ENCODE assay signal across 8 cellular contexts in the genomic region with DNA sequence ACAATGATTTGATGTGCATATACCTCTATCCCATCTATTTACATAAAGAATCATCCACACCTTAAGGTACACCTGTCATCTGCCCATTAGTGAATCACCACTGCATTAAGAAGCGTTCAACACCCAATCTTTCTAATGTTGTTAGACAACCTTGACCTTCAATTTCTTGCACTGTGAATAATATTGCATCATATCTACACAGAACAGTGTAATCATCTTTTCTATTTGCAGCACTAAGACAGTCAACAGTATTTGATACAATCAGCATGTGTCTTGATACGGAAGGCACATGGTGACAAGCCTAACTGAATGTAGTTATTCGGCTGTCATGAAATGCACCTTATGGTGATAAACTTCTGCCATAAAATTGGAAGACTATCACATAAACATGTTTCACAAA.
"Had no signal": no experiment of that assay in that cellular context is flagged by ENCODE, and none has a peak within 500 bp of the region (broad histone marks: within the 10 kb centered on the region; RNA-seq: fewer than 3 reads in every experiment).

No MANE protein-coding gene starts in this region.

- H3K9ac ChIP-seq: GM23248 had no signal

- H2AFZ ChIP-seq: GM23248 had no signal

- H3K27ac ChIP-seq: GM23248, HL-60 had no signal

- DNase-seq: GM23248, GOT3, H7, HCEC 1CT, HFFc6, KG1 had no signal

- H3K4me1 Mint-ChIP-seq: IgD-negative memory B cell had no signal

- H3K4me3 Mint-ChIP-seq: HFFc6, IgD-negative memory B cell had no signal

- H3K27ac Mint-ChIP-seq: HFFc6, IgD-negative memory B cell had no signal

- H3K4me3 ChIP-seq: GM23248 had no signal

- H3K27me3 Mint-ChIP-seq: IgD-negative memory B cell had no signal

- H3K36me3 Mint-ChIP-seq: IgD-negative memory B cell had no signal

- H3K9me3 Mint-ChIP-seq: IgD-negative memory B cell had no signal
